In genomic region chr6:157126183-157127098, GRCh38 we compare ENCODE assay signal across 28 cellular contexts.
"Had no signal": no experiment of that assay in that cellular context is flagged by ENCODE, and none has a peak within 500 bp of the region (broad histone marks: within the 10 kb centered on the region; RNA-seq: fewer than 3 reads in every experiment).

No MANE protein-coding gene starts in this region.

- DNase-seq: activated CD4-positive, alpha-beta T cell treated with anti-CD3 and anti-CD28 coated beads, Interleukin-2, amount 50 U/mL, for 1 hour; activated CD8-positive, alpha-beta T cell treated with anti-CD3 and anti-CD28 coated beads for 36 hours; activated naive CD8-positive, alpha-beta T cell treated with anti-CD3 and anti-CD28 coated beads, Interleukin-2, amount 50 U/mL, for 24 hours; activated T-cell treated with anti-CD3 and anti-CD28 coated beads, Interleukin-2, amount 50 U/mL, for 4 hours; amygdala; effector CD8-positive, alpha-beta T cell; erythroblast; hypothalamus; kidney glomerular epithelial cell; left lung; lower lobe of right lung; mesenchymal stem cell; nucleus accumbens; pancreas; psoas muscle; sigmoid colon; small intestine; stimulated activated CD4-positive, alpha-beta T cell treated with anti-CD3 and anti-CD28 coated beads, Interleukin-1b, Interleukin-23, amount 100 ng/mL, for 48 hours; stimulated activated CD4-positive, alpha-beta T cell treated with anti-CD3 and anti-CD28 coated beads, Interleukin-4, amount 100 ng/mL, for 4 hours; stimulated activated CD8-positive, alpha-beta memory T cell treated with anti-CD3 and anti-CD28 coated beads, Interleukin-4, amount 100 ng/mL, for 48 hours; stimulated activated naive CD8-positive, alpha-beta T cell treated with anti-CD3 and anti-CD28 coated beads, Interleukin-15, amount 100 ng/mL, for 72 hours; substantia nigra; T-helper 2 cell had no signal

- H3K4me3 ChIP-seq: breast epithelium, gastroesophageal sphincter, left lung, lower lobe of right lung, pancreas, psoas muscle, sigmoid colon had no signal

- H3K27me3 ChIP-seq: breast epithelium, gastroesophageal sphincter, left lung, pancreas, sigmoid colon had no signal

- H3K27ac ChIP-seq: breast epithelium, gastroesophageal sphincter, left lung, lower lobe of right lung, pancreas, psoas muscle, sigmoid colon had no signal

- ATAC-seq: activated CD8-positive, alpha-beta T cell treated with anti-CD3 and anti-CD28 coated beads for 36 hours; activated naive CD8-positive, alpha-beta T cell treated with anti-CD3 and anti-CD28 coated beads, Interleukin-2, amount 50 U/mL, for 24 hours; activated T-cell treated with anti-CD3 and anti-CD28 coated beads, Interleukin-2, amount 50 U/mL, for 4 hours; activated T-helper 17 cell treated with anti-CD3 and anti-CD28 coated beads, Interleukin-2, amount 50 U/mL, for 72 hours; gastroesophageal sphincter; left lung; lower lobe of right lung; stimulated activated memory B cell treated with anti-CD40 and anti-IgM and Interleukin-4, amounts not matched to agents 10 μg/mL and 1 μg/mL and 100 μg/mL, for 72 hours; stimulated activated naive CD8-positive, alpha-beta T cell treated with anti-CD3 and anti-CD28 coated beads, Interleukin-15, amount 100 ng/mL, for 72 hours had no signal

- H3K36me3 ChIP-seq: breast epithelium, gastroesophageal sphincter, left lung, lower lobe of right lung, pancreas, sigmoid colon had no signal

- H3K9me3 ChIP-seq: breast epithelium, gastroesophageal sphincter, left lung, lower lobe of right lung, pancreas, psoas muscle, sigmoid colon had no signal

- H3K27ac Mint-ChIP-seq: activated CD8-positive, alpha-beta T cell treated with anti-CD3 and anti-CD28 coated beads for 36 hours; activated naive CD4-positive, alpha-beta T cell treated with anti-CD3 and anti-CD28 coated beads, Interleukin-2, amount 50 U/mL, for 24 hours; activated naive CD8-positive, alpha-beta T cell treated with anti-CD3 and anti-CD28 coated beads, Interleukin-2, amount 50 U/mL, for 24 hours; activated T-helper 17 cell treated with anti-CD3 and anti-CD28 coated beads, Interleukin-2, amount 50 U/mL, for 72 hours; stimulated activated memory B cell treated with anti-CD40 and anti-IgM and Interleukin-4, amounts not matched to agents 10 μg/mL and 1 μg/mL and 100 μg/mL, for 72 hours had no signal

- H3K27me3 Mint-ChIP-seq: activated CD8-positive, alpha-beta T cell treated with anti-CD3 and anti-CD28 coated beads for 36 hours; activated naive CD4-positive, alpha-beta T cell treated with anti-CD3 and anti-CD28 coated beads, Interleukin-2, amount 50 U/mL, for 24 hours; activated naive CD8-positive, alpha-beta T cell treated with anti-CD3 and anti-CD28 coated beads, Interleukin-2, amount 50 U/mL, for 24 hours; activated T-helper 17 cell treated with anti-CD3 and anti-CD28 coated beads, Interleukin-2, amount 50 U/mL, for 72 hours; stimulated activated memory B cell treated with anti-CD40 and anti-IgM and Interleukin-4, amounts not matched to agents 10 μg/mL and 1 μg/mL and 100 μg/mL, for 72 hours; stimulated activated naive CD8-positive, alpha-beta T cell treated with anti-CD3 and anti-CD28 coated beads, Interleukin-15, amount 100 ng/mL, for 72 hours had no signal

- H3K4me1 ChIP-seq: breast epithelium had no signal

- H3K9me3 Mint-ChIP-seq: activated CD8-positive, alpha-beta T cell treated with anti-CD3 and anti-CD28 coated beads for 36 hours; activated naive CD4-positive, alpha-beta T cell treated with anti-CD3 and anti-CD28 coated beads, Interleukin-2, amount 50 U/mL, for 24 hours; activated naive CD8-positive, alpha-beta T cell treated with anti-CD3 and anti-CD28 coated beads, Interleukin-2, amount 50 U/mL, for 24 hours; activated T-cell treated with anti-CD3 and anti-CD28 coated beads, Interleukin-2, amount 50 U/mL, for 4 hours; activated T-helper 17 cell treated with anti-CD3 and anti-CD28 coated beads, Interleukin-2, amount 50 U/mL, for 72 hours; stimulated activated memory B cell treated with anti-CD40 and anti-IgM and Interleukin-4, amounts not matched to agents 10 μg/mL and 1 μg/mL and 100 μg/mL, for 72 hours; stimulated activated naive CD8-positive, alpha-beta T cell treated with anti-CD3 and anti-CD28 coated beads, Interleukin-15, amount 100 ng/mL, for 72 hours had no signal

- H3K4me3 Mint-ChIP-seq: activated CD8-positive, alpha-beta T cell treated with anti-CD3 and anti-CD28 coated beads for 36 hours; activated naive CD4-positive, alpha-beta T cell treated with anti-CD3 and anti-CD28 coated beads, Interleukin-2, amount 50 U/mL, for 24 hours; activated naive CD8-positive, alpha-beta T cell treated with anti-CD3 and anti-CD28 coated beads, Interleukin-2, amount 50 U/mL, for 24 hours; activated T-cell treated with anti-CD3 and anti-CD28 coated beads, Interleukin-2, amount 50 U/mL, for 4 hours; activated T-helper 17 cell treated with anti-CD3 and anti-CD28 coated beads, Interleukin-2, amount 50 U/mL, for 72 hours; stimulated activated memory B cell treated with anti-CD40 and anti-IgM and Interleukin-4, amounts not matched to agents 10 μg/mL and 1 μg/mL and 100 μg/mL, for 72 hours; stimulated activated naive CD8-positive, alpha-beta T cell treated with anti-CD3 and anti-CD28 coated beads, Interleukin-15, amount 100 ng/mL, for 72 hours had no signal
